Comparison of ENCODE assay signal across 8 cellular contexts in the genomic region with DNA sequence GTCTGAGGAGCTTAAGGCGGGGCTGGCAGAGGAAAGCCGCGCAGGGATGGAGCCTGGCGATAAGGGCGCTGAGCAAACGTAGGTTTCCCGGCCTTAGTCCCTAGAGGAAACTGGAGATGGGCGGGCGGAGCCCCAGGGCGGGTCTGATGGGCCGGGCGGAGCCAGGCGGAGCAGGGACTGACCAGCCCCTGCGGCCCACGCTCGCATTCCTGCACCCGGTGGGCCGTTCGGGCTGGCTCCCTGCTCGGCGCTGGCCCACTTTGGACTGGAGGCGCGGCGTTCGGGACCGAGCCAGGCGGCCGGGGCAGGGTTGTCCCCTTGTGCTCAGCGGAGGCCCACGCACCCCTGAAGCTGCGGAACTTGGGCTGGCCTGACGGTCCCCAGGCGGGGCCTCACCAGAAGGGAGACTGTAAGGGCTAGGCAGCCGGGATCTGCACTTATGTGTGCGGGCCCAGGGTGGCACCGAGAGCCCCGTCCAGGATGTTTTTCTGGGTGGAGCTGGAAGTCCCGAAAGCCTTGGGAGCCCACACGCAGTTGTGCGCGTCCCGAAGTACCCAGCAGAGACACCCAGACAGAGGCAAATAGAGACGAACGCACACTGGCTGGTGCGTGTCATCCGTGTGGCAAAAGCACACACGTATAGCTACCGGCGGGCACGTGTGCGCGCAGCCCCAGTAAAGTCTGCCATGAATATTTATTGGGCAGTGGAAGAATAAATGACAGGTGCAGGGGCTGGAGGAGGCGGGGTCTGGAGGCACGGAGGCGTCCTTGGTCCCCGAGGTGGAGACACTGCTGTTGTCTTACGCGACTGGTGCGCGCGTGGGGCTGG.
DNase-seq lines count a peak whose midpoint lies in the region; ATAC-seq lines count a peak whose summit lies in the region.

No MANE protein-coding gene starts in this region.

- H3K36me3 Mint-ChIP-seq in central memory CD8-positive, alpha-beta T cell (ENCODE audit: insufficient read depth), result no peaks in the 10 kb centered on the region

- peaks cover 23% of the 10 kb centered on the region for H3K4me1 Mint-ChIP-seq in central memory CD8-positive, alpha-beta T cell
- peaks cover 30% of the 10 kb centered on the region for H3K4me1 Mint-ChIP-seq in stimulated activated naive CD8-positive, alpha-beta T cell treated with anti-CD3 and anti-CD28 coated beads, Interleukin-15, amount 100 ng/mL, for 72 hours

- H3K27me3 Mint-ChIP-seq in central memory CD8-positive, alpha-beta T cell, result peaks cover 60% of the 10 kb centered on the region
- peaks cover 69% of the 10 kb centered on the region for H3K27me3 Mint-ChIP-seq in stimulated activated naive CD8-positive, alpha-beta T cell treated with anti-CD3 and anti-CD28 coated beads, Interleukin-15, amount 100 ng/mL, for 72 hours

- no peak overlapping the region for H3K27ac Mint-ChIP-seq in central memory CD8-positive, alpha-beta T cell (ENCODE audit: low read depth)
- no peak overlapping the region for H3K27ac Mint-ChIP-seq in stimulated activated naive CD8-positive, alpha-beta T cell treated with anti-CD3 and anti-CD28 coated beads, Interleukin-15, amount 100 ng/mL, for 72 hours

- peak; percentile 50 for ATAC-seq in central memory CD8-positive, alpha-beta T cell (replicated peaks; ENCODE audit: extremely low read depth, poor library complexity, severe bottlenecking)
- ATAC-seq in stimulated activated naive CD8-positive, alpha-beta T cell treated with anti-CD3 and anti-CD28 coated beads, Interleukin-15, amount 100 ng/mL, for 72 hours, result peak; percentile 73
- no peak for ATAC-seq in GM19397 (IDR thresholded peaks at IDR 0.05; ENCODE audit: unreplicated experiment)

- peak overlapping the region; percentile 61 for H3K4me3 Mint-ChIP-seq in central memory CD8-positive, alpha-beta T cell
- peak overlapping the region; percentile 71 to 85 for H3K4me3 Mint-ChIP-seq in stimulated activated naive CD8-positive, alpha-beta T cell treated with anti-CD3 and anti-CD28 coated beads, Interleukin-15, amount 100 ng/mL, for 72 hours

- H3K9me3 Mint-ChIP-seq in central memory CD8-positive, alpha-beta T cell, result no peaks in the 10 kb centered on the region
- H3K9me3 Mint-ChIP-seq in stimulated activated naive CD8-positive, alpha-beta T cell treated with anti-CD3 and anti-CD28 coated beads, Interleukin-15, amount 100 ng/mL, for 72 hours, result no peaks in the 10 kb centered on the region

- DNase-seq in NCI-H345 (lab: John Stamatoyannopoulos, UW) (peak; percentile 26), NCI-H345 treated with DMSO at 0.1 percent for 48 hours (lab: John Stamatoyannopoulos, UW; ENCODE audit: unreplicated experiment) (no peak), NCI-H69 (lab: John Stamatoyannopoulos, UW) (peak; percentile 79), kidney tubule cell (ENCODE audit: low spot score) (peak; percentile 50)
- DNase-seq in central memory CD8-positive, alpha-beta T cell (ENCODE audit: low spot score in 2 of 2), result no peak
- DNase-seq in stimulated activated naive CD8-positive, alpha-beta T cell treated with anti-CD3 and anti-CD28 coated beads, Interleukin-15, amount 100 ng/mL, for 72 hours, result no peak
- DNase-seq in activated CD8-positive, alpha-beta memory T cell treated with anti-CD3 and anti-CD28 coated beads, Interleukin-2, amount 50 U/mL, for 4 hours, result no peak

Comparison
In these comparisons a context has a peak if more than half of its experiments do, and no peak if none do; other contexts are left out.
1. DNase-seq: peak in NCI-H345 (single experiment), NCI-H69 (single experiment) and kidney tubule cell (single experiment); none in NCI-H345 treated with DMSO at 0.1 percent for 48 hours (single experiment), central memory CD8-positive, alpha-beta T cell (0 of 2), stimulated activated naive CD8-positive, alpha-beta T cell treated with anti-CD3 and anti-CD28 coated beads, Interleukin-15, amount 100 ng/mL, for 72 hours (0 of 2) and activated CD8-positive, alpha-beta memory T cell treated with anti-CD3 and anti-CD28 coated beads, Interleukin-2, amount 50 U/mL, for 4 hours (single experiment).